Comparison of ENCODE assay signal across 9 cellular contexts in genomic region chr22:36026741-36027140, GRCh38. TPM values are rescaled to one million over a fixed set of nuclear protein-coding genes. Genes with fewer than 3 reads are reported as not detected.
DNase-seq lines count a peak whose midpoint lies in the region; TF ChIP-seq lines count a peak whose summit lies in the region.
"Had no signal": no experiment of that assay in that cellular context is flagged by ENCODE, and none has a peak within 500 bp of the region (broad histone marks: within the 10 kb centered on the region; RNA-seq: fewer than 3 reads in every experiment).

No MANE protein-coding gene starts in this region.

- no peaks in the 10 kb centered on the region for H3K9me3 ChIP-seq in testis

- DNase-seq in NCI-H146 (lab: John Stamatoyannopoulos, UW) (peak; percentile 4), NCI-H146 treated with DMSO at 0.1 percent for 48 hours (lab: John Stamatoyannopoulos, UW; ENCODE audit: unreplicated experiment) (no peak), immature natural killer cell (no peak), testis (peak; percentile 21), NCI-H2107 treated with DMSO at 0.1 percent for 48 hours (lab: John Stamatoyannopoulos, UW; ENCODE audit: unreplicated experiment) (no peak), T-helper 1 cell (no peak)
- DNase-seq in activated naive CD4-positive, alpha-beta T cell treated with anti-CD3 and anti-CD28 coated beads, Interleukin-2, amount 10 ng/mL, durations not matched to agents 7 days and 5 days = no peak
- DNase-seq: activated T-cell treated with anti-CD3 and anti-CD28 coated beads for 4 hours had no signal

- no peak overlapping the region for H3K27ac Mint-ChIP-seq in immature natural killer cell
- H3K27ac Mint-ChIP-seq in activated naive CD4-positive, alpha-beta T cell treated with anti-CD3 and anti-CD28 coated beads, Interleukin-2, amount 10 ng/mL, durations not matched to agents 7 days and 5 days = no peak overlapping the region

- intact Hi-C loops in testis (cut with DNase I; ENCODE audit: low total_unique reads) = no loop called here

- H3K9me3 Mint-ChIP-seq in immature natural killer cell = peaks cover 0 to 1% (median 0%) of the 10 kb centered on the region in 6 donors
- no peaks in the 10 kb centered on the region for H3K9me3 Mint-ChIP-seq in activated naive CD4-positive, alpha-beta T cell treated with anti-CD3 and anti-CD28 coated beads, Interleukin-2, amount 10 ng/mL, durations not matched to agents 7 days and 5 days

- H3K36me3 ChIP-seq in testis (ENCODE audit: low read depth, missing control alignments) = no peaks in the 10 kb centered on the region

- TF ChIP-seq CTCF in WI38 (IDR thresholded peaks at IDR 0.05; ENCODE audit: low read depth, low read length) = no peak
- TF ChIP-seq CTCF in testis (IDR thresholded peaks at IDR 0.05) = no peak

- peak overlapping the region in 1 of 2 donors; percentile 96 for H3K27ac ChIP-seq in testis

- H3K27me3 ChIP-seq in testis = no peaks in the 10 kb centered on the region

- CTCF ChIA-PET in activated naive CD4-positive, alpha-beta T cell treated with anti-CD3 and anti-CD28 coated beads, Interleukin-2, amount 10 ng/mL, durations not matched to agents 7 days and 5 days (lab: Charles Lee) = interaction anchor here (1.2 kb wide), 1 partner anchor 39 kb away, joined by 3 read pairs; no protein-coding TSS in a partner anchor

- H3K4me3 ChIP-seq in WI38 (ENCODE audit: low read depth, low read length) (peak overlapping the region; percentile 89), testis (no peak overlapping the region)

- H3K27me3 Mint-ChIP-seq in immature natural killer cell (ENCODE audit: low read depth in 3 of 3) = peaks cover 6 to 11% (median 10%) of the 10 kb centered on the region in 3 donors
- H3K27me3 Mint-ChIP-seq in activated naive CD4-positive, alpha-beta T cell treated with anti-CD3 and anti-CD28 coated beads, Interleukin-2, amount 10 ng/mL, durations not matched to agents 7 days and 5 days = peaks cover 48% of the 10 kb centered on the region

- no peaks in the 10 kb centered on the region for H3K36me3 Mint-ChIP-seq in immature natural killer cell
- H3K36me3 Mint-ChIP-seq in activated naive CD4-positive, alpha-beta T cell treated with anti-CD3 and anti-CD28 coated beads, Interleukin-2, amount 10 ng/mL, durations not matched to agents 7 days and 5 days = no peaks in the 10 kb centered on the region

- TF ChIP-seq POLR2A in testis (IDR thresholded peaks at IDR 0.05) = no peak

- H3K4me1 Mint-ChIP-seq in immature natural killer cell = peaks cover 14 to 20% of the 10 kb centered on the region in 2 donors
- H3K4me1 Mint-ChIP-seq in activated naive CD4-positive, alpha-beta T cell treated with anti-CD3 and anti-CD28 coated beads, Interleukin-2, amount 10 ng/mL, durations not matched to agents 7 days and 5 days = peaks cover 17% of the 10 kb centered on the region

- H3K4me1 ChIP-seq in testis = peaks cover 18% of the 10 kb centered on the region

- H3K4me3 Mint-ChIP-seq in immature natural killer cell = peak overlapping the region; percentile 7 to 91 (median 52)
- H3K4me3 Mint-ChIP-seq in activated naive CD4-positive, alpha-beta T cell treated with anti-CD3 and anti-CD28 coated beads, Interleukin-2, amount 10 ng/mL, durations not matched to agents 7 days and 5 days = no peak overlapping the region

RNA-seq across cellular contexts. Expression of gene RBFOX2, which starts 1.9 kb away (rescaled TPM):
- polyA plus RNA-seq in immature natural killer cell (1 to 10 TPM in 2 of 3 donors, not detected in 1; 1.2 to 1.9 TPM), testis (ENCODE audit: insufficient read depth, low read depth, low replicate concordance) (53.4 TPM)
- 10 to 100 TPM; 63.9 to 85.2 TPM for total RNA-seq in testis

Comparison
In these comparisons a context has a peak if more than half of its experiments do, and no peak if none do; other contexts are left out.
1. DNase-seq: peak in NCI-H146 (single experiment) and testis (single experiment); none in NCI-H146 treated with DMSO at 0.1 percent for 48 hours (single experiment), immature natural killer cell (0 of 3), NCI-H2107 treated with DMSO at 0.1 percent for 48 hours (single experiment), T-helper 1 cell (0 of 5) and activated naive CD4-positive, alpha-beta T cell treated with anti-CD3 and anti-CD28 coated beads, Interleukin-2, amount 10 ng/mL, durations not matched to agents 7 days and 5 days (single experiment).
2. RNA of gene RBFOX2, which starts 1.9 kb away (polyA plus RNA-seq): 53.4 TPM in testis (single experiment); 1.2 to 1.9 TPM in immature natural killer cell; every median in the first group is over 10 times any median in the second.